ENCODE assay signal across 8 cellular contexts in the genomic region with DNA sequence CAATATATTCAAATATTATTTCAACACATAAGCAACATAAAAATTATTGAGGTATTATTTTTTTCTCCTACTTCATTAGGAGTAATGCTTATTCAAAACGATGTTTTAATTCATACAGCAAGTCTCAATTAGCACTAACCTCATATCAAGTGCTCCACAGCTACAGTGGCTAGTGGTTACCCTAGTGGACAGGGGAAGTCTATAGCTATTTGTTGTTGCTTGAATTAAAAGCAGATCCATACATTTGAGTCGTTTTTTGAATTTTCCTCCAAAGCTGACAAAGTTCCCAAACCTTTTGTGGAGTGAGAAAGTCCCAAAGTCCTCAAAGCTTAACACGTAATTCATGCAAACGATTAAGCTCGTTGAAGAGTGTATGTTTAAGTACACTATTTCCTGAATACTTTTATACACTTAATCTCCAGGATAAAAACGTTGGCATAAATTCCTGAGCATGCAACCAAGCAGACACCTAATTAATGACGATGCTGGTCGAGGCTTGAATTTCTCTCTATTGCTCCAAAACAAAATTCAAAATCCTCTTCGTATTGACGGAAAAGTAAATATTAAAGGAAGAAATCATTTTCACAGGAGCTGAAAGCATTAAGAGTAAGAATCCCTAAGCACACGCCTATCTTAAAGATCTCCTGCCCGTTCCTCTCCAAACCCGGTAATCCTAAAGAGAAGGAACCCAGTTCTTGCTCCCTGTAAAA. TPM values are rescaled to one million over a fixed set of nuclear protein-coding genes. Genes with fewer than 3 reads are reported as not detected.
DNase-seq lines count a peak whose midpoint lies in the region; ATAC-seq, FAIRE-seq and TF ChIP-seq lines count a peak whose summit lies in the region.

No MANE protein-coding gene starts in this region.

- no peaks in the 10 kb centered on the region for H4K20me1 ChIP-seq in HCT116 (ENCODE audit: insufficient read depth)

- ATAC-seq in HCT116 (no peak), HG03025 (IDR thresholded peaks at IDR 0.05; ENCODE audit: low FRiP score, unreplicated experiment) (no peak)

- TF ChIP-seq CTCF in HCT116 (IDR thresholded peaks at IDR 0.05 in 2 of 3, conservative IDR thresholded peaks at IDR 0.05 in 1 of 3; ENCODE audit: borderline replicate concordance in 1 of 3, insufficient read depth in 1 of 3, low read depth in 2 of 3, low read length in 2 of 3) = 0 out of 6 replicates have a peak, but pooled peaks of 1 of the 3 experiments have one; percentile 12
- TF ChIP-seq CTCF in suprapubic skin (IDR thresholded peaks at IDR 0.05) = no peak

- peak overlapping the region; percentile 83 for H2AFZ ChIP-seq in ACC112 (ENCODE audit: low read length, unreplicated experiment)
- H2AFZ ChIP-seq in HCT116 (ENCODE audit: low read depth, low read length, poor library complexity, severe bottlenecking) = peak overlapping the region; percentile 40

- H3K9ac ChIP-seq in HCT116 (ENCODE audit: low read length) = peak overlapping the region; percentile 72

- TSS peak; percentile 51 for BruUV-seq in HCT116 (replicated peaks; lab: Mats Ljungman, UMichigan)

- TF ChIP-seq EP300 in suprapubic skin (IDR thresholded peaks at IDR 0.05) = no peak

- H3K4me2 ChIP-seq in HCT116 (ENCODE audit: low read length) = peak overlapping the region; percentile 93

- H3K9me3 Mint-ChIP-seq in activated T-helper 1 cell treated with anti-CD3 and anti-CD28 coated beads, Interleukin-12 subunit alpha, Interleukin-12 subunit beta, Interleukin-2, Interleukin-4 antibody, amounts not matched to agents 30 ng/mL and 10 ng/mL and 1 ng/mL, durations not matched to agents 14 hours and 24 hours and 36 hours = no peaks in the 10 kb centered on the region

- H3K9me2 ChIP-seq in HCT116 (ENCODE audit: insufficient read depth) = no peaks in the 10 kb centered on the region

- H3K27ac ChIP-seq in ACC112 (ENCODE audit: low read depth, low read length) (peak overlapping the region; percentile 48), HCT116 (ENCODE audit: low read depth, low read length) (peak overlapping the region; percentile 62), suprapubic skin (peak overlapping the region; percentile 94)

- H3K27ac Mint-ChIP-seq in activated T-helper 1 cell treated with anti-CD3 and anti-CD28 coated beads, Interleukin-12 subunit alpha, Interleukin-12 subunit beta, Interleukin-2, Interleukin-4 antibody, amounts not matched to agents 30 ng/mL and 10 ng/mL and 1 ng/mL, durations not matched to agents 14 hours and 24 hours and 36 hours = peak overlapping the region; percentile 100

- WGBS in suprapubic skin = 5% methylated on average over 13 of the region's 13 CpGs

- peaks cover 47% of the 10 kb centered on the region for H3K4me1 Mint-ChIP-seq in activated T-helper 1 cell treated with anti-CD3 and anti-CD28 coated beads, Interleukin-12 subunit alpha, Interleukin-12 subunit beta, Interleukin-2, Interleukin-4 antibody, amounts not matched to agents 30 ng/mL and 10 ng/mL and 1 ng/mL, durations not matched to agents 14 hours and 24 hours and 36 hours (ENCODE audit: low read depth)

- H3K36me3 Mint-ChIP-seq in activated T-helper 1 cell treated with anti-CD3 and anti-CD28 coated beads, Interleukin-12 subunit alpha, Interleukin-12 subunit beta, Interleukin-2, Interleukin-4 antibody, amounts not matched to agents 30 ng/mL and 10 ng/mL and 1 ng/mL, durations not matched to agents 14 hours and 24 hours and 36 hours (ENCODE audit: low read depth) = peaks cover 10% of the 10 kb centered on the region

- H3K79me2 ChIP-seq in ACC112 (ENCODE audit: control insufficient read depth, insufficient read depth, low read length, unreplicated experiment) (peaks cover 41% of the 10 kb centered on the region), HCT116 (ENCODE audit: insufficient read depth, low read length) (peaks cover under 1% of the 10 kb centered on the region; the same call in 1 of the 2 replicates)

- H3K27me3 Mint-ChIP-seq in activated T-helper 1 cell treated with anti-CD3 and anti-CD28 coated beads, Interleukin-12 subunit alpha, Interleukin-12 subunit beta, Interleukin-2, Interleukin-4 antibody, amounts not matched to agents 30 ng/mL and 10 ng/mL and 1 ng/mL, durations not matched to agents 14 hours and 24 hours and 36 hours (ENCODE audit: insufficient read depth) = peaks cover 9% of the 10 kb centered on the region

- H3K4me1 ChIP-seq in ACC112 (ENCODE audit: control insufficient read depth, insufficient read depth, low read length, unreplicated experiment) (peaks cover 12% of the 10 kb centered on the region), HCT116 (ENCODE audit: control insufficient read depth in 1 of 2, insufficient read depth in 2 of 2, low read length in 2 of 2) (peaks cover 7 to 19% of the 10 kb centered on the region in 2 experiments), suprapubic skin (peaks cover 37% of the 10 kb centered on the region)

- RAD21 ChIA-PET in HCT116 (lab: Charles Lee; ENCODE audit: low non-redundant PET in 1 of 2, low total read pairs in 2 of 2, uncharacterized antibody in 2 of 2, unreplicated experiment in 2 of 2) = no interaction called here

- POLR2A ChIA-PET in HCT116 (lab: Charles Lee) = no interaction called here

- H3K9me3 ChIP-seq in HCT116 (ENCODE audit: control insufficient read depth in 1 of 2, insufficient read depth in 1 of 2, low read depth in 1 of 2, low read length in 2 of 2) = no peaks in the 10 kb centered on the region
- no peaks in the 10 kb centered on the region for H3K9me3 ChIP-seq in suprapubic skin

- 0 out of 2 replicates have a peak, but pooled peaks cover 4% of the 10 kb centered on the region for H3K27me3 ChIP-seq in ACC112 (ENCODE audit: insufficient read depth, low read length)
- no peaks in the 10 kb centered on the region for H3K27me3 ChIP-seq in HCT116 (ENCODE audit: insufficient read depth, low read length)
- H3K27me3 ChIP-seq in suprapubic skin = no peaks in the 10 kb centered on the region

- no peak for TF ChIP-seq RAD21 in HCT116 (IDR thresholded peaks at IDR 0.05; ENCODE audit: low read depth)

- peak overlapping the region; percentile 88 for H3K4me3 ChIP-seq in ACC112 (ENCODE audit: low read depth, low read length)
- H3K4me3 ChIP-seq in HCT116 (replicated peaks in 1 of 2; ENCODE audit: low read depth in 1 of 2, low read length in 2 of 2) = peak overlapping the region; percentile 69 to 91
- peak overlapping the region; percentile 99 for H3K4me3 ChIP-seq in suprapubic skin

- DNase-seq in HCT116 (ENCODE audit: low read depth, low spot score) = no peak
- DNase-seq in activated T-helper 1 cell treated with anti-CD3 and anti-CD28 coated beads, Interleukin-12 subunit alpha, Interleukin-12 subunit beta, Interleukin-2, Interleukin-4 antibody, amounts not matched to agents 30 ng/mL and 10 ng/mL and 1 ng/mL, durations not matched to agents 14 hours and 24 hours and 36 hours (ENCODE audit: low spot score) = no peak
- DNase-seq in suprapubic skin (ENCODE audit: low spot score in 2 of 2) = no peak
- DNase-seq in anterior cingulate cortex (lab: John Stamatoyannopoulos, UW) = no peak
- no peak for DNase-seq in Ammon's horn (ENCODE audit: low spot score)

- TF ChIP-seq POLR2A in HCT116 (IDR thresholded peaks at IDR 0.05; ENCODE audit: borderline replicate concordance, extremely low read depth, insufficient read depth, insufficient read length) = no peak
- TF ChIP-seq POLR2A in suprapubic skin (IDR thresholded peaks at IDR 0.05) = no peak

- FAIRE-seq in islet of Langerhans (lab: Jason Lieb, UNC) = peak; percentile 76

- intact Hi-C loops in HCT116 (cut with micrococcal nuclease) = no loop called here
- intact Hi-C loops in activated T-helper 1 cell treated with anti-CD3 and anti-CD28 coated beads, Interleukin-12 subunit alpha, Interleukin-12 subunit beta, Interleukin-2, Interleukin-4 antibody, amounts not matched to agents 30 ng/mL and 10 ng/mL and 1 ng/mL, durations not matched to agents 14 hours and 24 hours and 36 hours (cut with micrococcal nuclease) = loop anchor here (1.0 kb wide), 1 partner anchor 13 kb away; no protein-coding TSS in a partner anchor

- H3K4me3 Mint-ChIP-seq in activated T-helper 1 cell treated with anti-CD3 and anti-CD28 coated beads, Interleukin-12 subunit alpha, Interleukin-12 subunit beta, Interleukin-2, Interleukin-4 antibody, amounts not matched to agents 30 ng/mL and 10 ng/mL and 1 ng/mL, durations not matched to agents 14 hours and 24 hours and 36 hours = peak overlapping the region; percentile 98

- CTCF ChIA-PET in HCT116 (lab: Charles Lee) = interaction anchor here (0.5 to 1.9 kb wide), 3 partner anchors 9 to 1466 kb away, joined by 3 to 5 read pairs (median 4); no protein-coding TSS in a partner anchor

- H3K36me3 ChIP-seq in ACC112 (ENCODE audit: insufficient read depth, low read length) (no peaks in the 10 kb centered on the region), HCT116 (ENCODE audit: control insufficient read depth in 1 of 2, insufficient read depth in 2 of 2, low read length in 2 of 2) (no peaks in the 10 kb centered on the region), suprapubic skin (no peaks in the 10 kb centered on the region)

TF ChIP-seq in HCT116, 20 proteins besides CTCF, POLR2A, EP300 and RAD21:
- TF ChIP-seq, protein P1, sequence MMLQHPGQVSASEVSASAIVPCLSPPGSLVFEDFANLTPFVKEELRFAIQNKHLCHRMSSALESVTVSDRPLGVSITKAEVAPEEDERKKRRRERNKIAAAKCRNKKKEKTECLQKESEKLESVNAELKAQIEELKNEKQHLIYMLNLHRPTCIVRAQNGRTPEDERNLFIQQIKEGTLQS (IDR thresholded peaks at IDR 0.05) = no peak
- TF ChIP-seq CBX3 (IDR thresholded peaks at IDR 0.05; ENCODE audit: low read depth) (no peak), JUND (IDR thresholded peaks at IDR 0.05) (no peak), YY1 (IDR thresholded peaks at IDR 0.05; ENCODE audit: extremely low read depth, insufficient replicate concordance, low read depth, low read length) (no peak), EZH2 (IDR thresholded peaks at IDR 0.05) (no peak), TCF7L2 (IDR thresholded peaks at IDR 0.05; ENCODE audit: borderline replicate concordance, extremely low read depth, insufficient read depth, insufficient read length) (no peak), POLR2AphosphoS5 (IDR thresholded peaks at IDR 0.05; ENCODE audit: low read depth, low read length) (no peak)

RNA-seq across cellular contexts. Expression of a gene that starts 1.0 kb away (rescaled TPM):
- total RNA-seq in HCT116 (2021; ENCODE audit: unreplicated experiment) (18.6 TPM), suprapubic skin (10 to 100 TPM; 30.4 to 74.3 (median 42.8) TPM)
- 4.1 and 5.0 TPM in 2 replicates for polyA plus RNA-seq in HCT116 (2012)
- total RNA-seq in activated T-helper 1 cell treated with anti-CD3 and anti-CD28 coated beads, Interleukin-12 subunit alpha, Interleukin-12 subunit beta, Interleukin-2, Interleukin-4 antibody, amounts not matched to agents 30 ng/mL and 10 ng/mL and 1 ng/mL, durations not matched to agents 14 hours and 24 hours and 36 hours = 50.4 and 52.7 TPM in 2 replicates

RNA-seq across cellular contexts. Expression of a gene that starts 7.5 kb away (rescaled TPM):
- total RNA-seq in HCT116 (2021; ENCODE audit: unreplicated experiment) (not detected), suprapubic skin (under 1 TPM in 2 of 4 donors, not detected in 2; 0.45 to 0.62 TPM)
- polyA plus RNA-seq in HCT116 (2012) = not detected in 2 replicates
- total RNA-seq in activated T-helper 1 cell treated with anti-CD3 and anti-CD28 coated beads, Interleukin-12 subunit alpha, Interleukin-12 subunit beta, Interleukin-2, Interleukin-4 antibody, amounts not matched to agents 30 ng/mL and 10 ng/mL and 1 ng/mL, durations not matched to agents 14 hours and 24 hours and 36 hours = 0.13 and 0.17 TPM in 2 replicates
